Comparison of ENCODE assay signal across 1 cellular context in the genomic region with DNA sequence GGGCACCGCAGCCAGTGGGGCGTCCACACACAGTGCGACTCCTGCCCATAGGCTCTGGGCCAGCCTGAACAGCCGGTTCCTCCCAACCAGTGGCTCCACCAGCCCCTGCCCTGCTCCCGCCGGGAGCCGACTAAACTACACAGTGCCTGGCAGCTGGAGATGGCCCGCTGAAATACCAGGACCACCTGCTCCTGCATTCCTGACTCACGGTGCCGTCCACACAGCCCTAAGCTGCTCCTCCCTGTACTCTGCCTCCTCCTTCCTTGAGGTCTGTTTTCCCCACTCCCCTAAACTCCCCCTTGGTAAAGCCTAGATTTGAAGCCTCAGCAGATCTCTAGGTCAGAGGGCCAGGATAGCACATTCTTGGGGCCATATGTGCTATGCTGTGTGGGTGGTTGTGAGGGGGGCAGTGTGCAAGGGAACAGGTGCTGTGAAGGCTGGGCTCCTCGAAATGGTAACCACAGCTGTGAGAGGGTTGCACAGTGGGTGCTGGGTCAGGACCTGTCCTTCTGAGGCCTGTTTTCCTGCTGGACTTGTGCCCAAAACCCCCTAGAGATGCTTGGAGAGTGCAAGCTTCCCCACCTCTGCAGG.
TF ChIP-seq lines count a peak whose summit lies in the region.

No MANE protein-coding gene starts in this region.

TF ChIP-seq in GM12878, 131 proteins besides CTCF, POLR2A, EP300 and RAD21 (continued from another document):
- TF ChIP-seq, protein P1, sequence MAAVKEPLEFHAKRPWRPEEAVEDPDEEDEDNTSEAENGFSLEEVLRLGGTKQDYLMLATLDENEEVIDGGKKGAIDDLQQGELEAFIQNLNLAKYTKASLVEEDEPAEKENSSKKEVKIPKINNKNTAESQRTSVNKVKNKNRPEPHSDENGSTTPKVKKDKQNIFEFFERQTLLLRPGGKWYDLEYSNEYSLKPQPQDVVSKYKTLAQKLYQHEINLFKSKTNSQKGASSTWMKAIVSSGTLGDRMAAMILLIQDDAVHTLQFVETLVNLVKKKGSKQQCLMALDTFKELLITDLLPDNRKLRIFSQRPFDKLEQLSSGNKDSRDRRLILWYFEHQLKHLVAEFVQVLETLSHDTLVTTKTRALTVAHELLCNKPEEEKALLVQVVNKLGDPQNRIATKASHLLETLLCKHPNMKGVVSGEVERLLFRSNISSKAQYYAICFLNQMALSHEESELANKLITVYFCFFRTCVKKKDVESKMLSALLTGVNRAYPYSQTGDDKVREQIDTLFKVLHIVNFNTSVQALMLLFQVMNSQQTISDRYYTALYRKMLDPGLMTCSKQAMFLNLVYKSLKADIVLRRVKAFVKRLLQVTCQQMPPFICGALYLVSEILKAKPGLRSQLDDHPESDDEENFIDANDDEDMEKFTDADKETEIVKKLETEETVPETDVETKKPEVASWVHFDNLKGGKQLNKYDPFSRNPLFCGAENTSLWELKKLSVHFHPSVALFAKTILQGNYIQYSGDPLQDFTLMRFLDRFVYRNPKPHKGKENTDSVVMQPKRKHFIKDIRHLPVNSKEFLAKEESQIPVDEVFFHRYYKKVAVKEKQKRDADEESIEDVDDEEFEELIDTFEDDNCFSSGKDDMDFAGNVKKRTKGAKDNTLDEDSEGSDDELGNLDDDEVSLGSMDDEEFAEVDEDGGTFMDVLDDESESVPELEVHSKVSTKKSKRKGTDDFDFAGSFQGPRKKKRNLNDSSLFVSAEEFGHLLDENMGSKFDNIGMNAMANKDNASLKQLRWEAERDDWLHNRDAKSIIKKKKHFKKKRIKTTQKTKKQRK (IDR thresholded peaks at IDR 0.05; ENCODE audit: low read depth, low read length), result no peak
- TF ChIP-seq, protein P2, sequence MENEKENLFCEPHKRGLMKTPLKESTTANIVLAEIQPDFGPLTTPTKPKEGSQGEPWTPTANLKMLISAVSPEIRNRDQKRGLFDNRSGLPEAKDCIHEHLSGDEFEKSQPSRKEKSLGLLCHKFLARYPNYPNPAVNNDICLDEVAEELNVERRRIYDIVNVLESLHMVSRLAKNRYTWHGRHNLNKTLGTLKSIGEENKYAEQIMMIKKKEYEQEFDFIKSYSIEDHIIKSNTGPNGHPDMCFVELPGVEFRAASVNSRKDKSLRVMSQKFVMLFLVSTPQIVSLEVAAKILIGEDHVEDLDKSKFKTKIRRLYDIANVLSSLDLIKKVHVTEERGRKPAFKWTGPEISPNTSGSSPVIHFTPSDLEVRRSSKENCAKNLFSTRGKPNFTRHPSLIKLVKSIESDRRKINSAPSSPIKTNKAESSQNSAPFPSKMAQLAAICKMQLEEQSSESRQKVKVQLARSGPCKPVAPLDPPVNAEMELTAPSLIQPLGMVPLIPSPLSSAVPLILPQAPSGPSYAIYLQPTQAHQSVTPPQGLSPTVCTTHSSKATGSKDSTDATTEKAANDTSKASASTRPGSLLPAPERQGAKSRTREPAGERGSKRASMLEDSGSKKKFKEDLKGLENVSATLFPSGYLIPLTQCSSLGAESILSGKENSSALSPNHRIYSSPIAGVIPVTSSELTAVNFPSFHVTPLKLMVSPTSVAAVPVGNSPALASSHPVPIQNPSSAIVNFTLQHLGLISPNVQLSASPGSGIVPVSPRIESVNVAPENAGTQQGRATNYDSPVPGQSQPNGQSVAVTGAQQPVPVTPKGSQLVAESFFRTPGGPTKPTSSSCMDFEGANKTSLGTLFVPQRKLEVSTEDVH (IDR thresholded peaks at IDR 0.05; ENCODE audit: low read depth, partially characterized antibody), result no peak
